In genomic region chr2:237879991-237880560, GRCh38 we compare ENCODE assay signal across 19 cellular contexts. TPM values are rescaled to one million over a fixed set of nuclear protein-coding genes. Genes with fewer than 3 reads are reported as not detected.
DNase-seq lines count a peak whose midpoint lies in the region; ATAC-seq and TF ChIP-seq lines count a peak whose summit lies in the region.
"Had no signal": no experiment of that assay in that cellular context is flagged by ENCODE, and none has a peak within 500 bp of the region (broad histone marks: within the 10 kb centered on the region; RNA-seq: fewer than 3 reads in every experiment).

No MANE protein-coding gene starts in this region.

- peak overlapping the region; percentile 98 to 100 for H3K27ac ChIP-seq in uterus
- H3K27ac ChIP-seq: C4-2B had no signal

- no peak for TF ChIP-seq CTCF in uterus (IDR thresholded peaks at IDR 0.05)

- ATAC-seq in esophagus mucosa (no peak), HG02840 (IDR thresholded peaks at IDR 0.05; ENCODE audit: low FRiP score, unreplicated experiment) (no peak)
- ATAC-seq: K562 had no signal

- no peaks in the 10 kb centered on the region for H3K36me3 ChIP-seq in uterus

- no peaks in the 10 kb centered on the region for H3K27me3 ChIP-seq in uterus

- intact Hi-C loops in posterior vena cava (cut with DNase I) (no loop called here), uterus (cut with DNase I; ENCODE audit: low total_unique reads) (no loop called here)

- peak; percentile 30 for DNase-seq in activated effector memory CD4-positive, alpha-beta T cell treated with anti-CD3 and anti-CD28 coated beads, Interleukin-2, amount 50 U/mL, for 16 hours
- DNase-seq in activated effector memory CD4-positive, alpha-beta T cell treated with Interleukin-2 at 50 U/mL for 16 hours: no peak
- peak; percentile 84 for DNase-seq in foreskin melanocyte
- DNase-seq in posterior vena cava (ENCODE audit: low spot score): peak; percentile 25
- DNase-seq in uterus: peak; percentile 12 to 16
- no peak for DNase-seq in DMS114 treated with DMSO at 0.1 percent for 48 hours (lab: John Stamatoyannopoulos, UW; ENCODE audit: unreplicated experiment)
- DNase-seq: AML-193, DND-41, HFFc6, NCI-H1105, NCI-H1694 treated with DMSO at 0.1 percent for 48 hours, NCI-H510A treated with DMSO at 0.1 percent for 48 hours, NCI-H774, RPMI8226 had no signal

- peaks cover 15 to 59% of the 10 kb centered on the region in 2 donors for H3K4me1 ChIP-seq in uterus

- no peaks in the 10 kb centered on the region for H3K9me3 ChIP-seq in uterus

- H3K4me3 ChIP-seq in uterus: no peak overlapping the region
- H3K4me3 ChIP-seq: K562 had no signal

- no peak for TF ChIP-seq POLR2A in uterus (IDR thresholded peaks at IDR 0.05)

RNA-seq across cellular contexts. Expression of gene RAMP1, which starts 20.7 kb away (rescaled TPM):
- 100 to 1,000 TPM; 114 to 116 TPM for total RNA-seq in posterior vena cava
- total RNA-seq in uterus: 100 to 1,000 TPM in 3 of 4 donors, 10 to 100 TPM in 1; 44.1 to 591 (median 424) TPM
- total RNA-seq in esophagus mucosa: 2.2 TPM
- total RNA-seq: G401 had no signal

Comparison
In these comparisons a context has a peak if more than half of its experiments do, and no peak if none do; other contexts are left out.
1. DNase-seq: peak in activated effector memory CD4-positive, alpha-beta T cell treated with anti-CD3 and anti-CD28 coated beads, Interleukin-2, amount 50 U/mL, for 16 hours (single experiment), foreskin melanocyte (single experiment), posterior vena cava (single experiment) and uterus (2 of 2); none in activated effector memory CD4-positive, alpha-beta T cell treated with Interleukin-2 at 50 U/mL for 16 hours (single experiment) and DMS114 treated with DMSO at 0.1 percent for 48 hours (single experiment).
2. RNA of gene RAMP1, which starts 20.7 kb away (total RNA-seq): 44.1 to 591 TPM in uterus and 114 to 116 TPM in posterior vena cava; 2.2 TPM in esophagus mucosa (single experiment); every median in the first group is over 10 times any median in the second.